2 cellular contexts compared by ENCODE assay signal in the genomic region with DNA sequence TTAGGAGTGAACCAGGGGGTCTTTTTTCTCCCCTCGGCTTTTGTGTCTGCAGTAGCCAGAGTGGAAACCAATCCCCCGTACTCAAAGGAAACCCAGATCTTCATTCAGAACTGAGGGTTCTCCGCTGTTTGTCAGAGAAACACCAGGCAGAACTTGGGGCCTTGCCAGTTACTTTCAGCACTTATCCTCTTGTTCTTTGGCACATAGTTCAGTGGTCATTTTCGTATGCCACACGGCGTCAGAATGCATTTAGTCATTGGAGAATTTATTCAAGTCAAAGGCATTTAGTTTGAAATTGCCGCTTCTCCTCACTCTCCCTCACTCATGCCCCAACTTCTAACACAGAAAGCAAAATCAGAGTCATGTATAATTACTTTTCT.
TF ChIP-seq lines count a peak whose summit lies in the region.

No MANE protein-coding gene starts in this region.

TF ChIP-seq in liver, 16 proteins besides CTCF, POLR2A, EP300 and RAD21 (continued from another document):
- TF ChIP-seq, protein P1, sequence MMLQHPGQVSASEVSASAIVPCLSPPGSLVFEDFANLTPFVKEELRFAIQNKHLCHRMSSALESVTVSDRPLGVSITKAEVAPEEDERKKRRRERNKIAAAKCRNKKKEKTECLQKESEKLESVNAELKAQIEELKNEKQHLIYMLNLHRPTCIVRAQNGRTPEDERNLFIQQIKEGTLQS (IDR thresholded peaks at IDR 0.05): no peak
- TF ChIP-seq HNF4A (conservative IDR thresholded peaks at IDR 0.05) (peak; percentile 48 to 79), JUND (IDR thresholded peaks at IDR 0.05) (no peak), YY1 (IDR thresholded peaks at IDR 0.05) (no peak), HNF4G (IDR thresholded peaks at IDR 0.05) (no peak), EGR1 (IDR thresholded peaks at IDR 0.05; ENCODE audit: low read depth in 2 of 2) (no peak), FOXA1 (IDR thresholded peaks at IDR 0.05) (no peak), FOXA2 (IDR thresholded peaks at IDR 0.05) (no peak)
- TF ChIP-seq, protein P2, sequence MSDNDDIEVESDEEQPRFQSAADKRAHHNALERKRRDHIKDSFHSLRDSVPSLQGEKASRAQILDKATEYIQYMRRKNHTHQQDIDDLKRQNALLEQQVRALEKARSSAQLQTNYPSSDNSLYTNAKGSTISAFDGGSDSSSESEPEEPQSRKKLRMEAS (IDR thresholded peaks at IDR 0.05): peak; percentile 0
- TF ChIP-seq, protein P3, sequence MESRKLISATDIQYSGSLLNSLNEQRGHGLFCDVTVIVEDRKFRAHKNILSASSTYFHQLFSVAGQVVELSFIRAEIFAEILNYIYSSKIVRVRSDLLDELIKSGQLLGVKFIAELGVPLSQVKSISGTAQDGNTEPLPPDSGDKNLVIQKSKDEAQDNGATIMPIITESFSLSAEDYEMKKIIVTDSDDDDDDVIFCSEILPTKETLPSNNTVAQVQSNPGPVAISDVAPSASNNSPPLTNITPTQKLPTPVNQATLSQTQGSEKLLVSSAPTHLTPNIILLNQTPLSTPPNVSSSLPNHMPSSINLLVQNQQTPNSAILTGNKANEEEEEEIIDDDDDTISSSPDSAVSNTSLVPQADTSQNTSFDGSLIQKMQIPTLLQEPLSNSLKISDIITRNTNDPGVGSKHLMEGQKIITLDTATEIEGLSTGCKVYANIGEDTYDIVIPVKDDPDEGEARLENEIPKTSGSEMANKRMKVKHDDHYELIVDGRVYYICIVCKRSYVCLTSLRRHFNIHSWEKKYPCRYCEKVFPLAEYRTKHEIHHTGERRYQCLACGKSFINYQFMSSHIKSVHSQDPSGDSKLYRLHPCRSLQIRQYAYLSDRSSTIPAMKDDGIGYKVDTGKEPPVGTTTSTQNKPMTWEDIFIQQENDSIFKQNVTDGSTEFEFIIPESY (IDR thresholded peaks at IDR 0.05): no peak

TF ChIP-seq in HepG2, 621 proteins besides CTCF, POLR2A, EP300 and RAD21 (continued from another document):
- TF ChIP-seq, protein P4, sequence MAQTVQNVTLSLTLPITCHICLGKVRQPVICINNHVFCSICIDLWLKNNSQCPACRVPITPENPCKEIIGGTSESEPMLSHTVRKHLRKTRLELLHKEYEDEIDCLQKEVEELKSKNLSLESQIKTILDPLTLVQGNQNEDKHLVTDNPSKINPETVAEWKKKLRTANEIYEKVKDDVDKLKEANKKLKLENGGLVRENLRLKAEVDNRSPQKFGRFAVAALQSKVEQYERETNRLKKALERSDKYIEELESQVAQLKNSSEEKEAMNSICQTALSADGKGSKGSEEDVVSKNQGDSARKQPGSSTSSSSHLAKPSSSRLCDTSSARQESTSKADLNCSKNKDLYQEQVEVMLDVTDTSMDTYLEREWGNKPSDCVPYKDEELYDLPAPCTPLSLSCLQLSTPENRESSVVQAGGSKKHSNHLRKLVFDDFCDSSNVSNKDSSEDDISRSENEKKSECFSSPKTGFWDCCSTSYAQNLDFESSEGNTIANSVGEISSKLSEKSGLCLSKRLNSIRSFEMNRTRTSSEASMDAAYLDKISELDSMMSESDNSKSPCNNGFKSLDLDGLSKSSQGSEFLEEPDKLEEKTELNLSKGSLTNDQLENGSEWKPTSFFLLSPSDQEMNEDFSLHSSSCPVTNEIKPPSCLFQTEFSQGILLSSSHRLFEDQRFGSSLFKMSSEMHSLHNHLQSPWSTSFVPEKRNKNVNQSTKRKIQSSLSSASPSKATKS (CRISPR knock-in tag; IDR thresholded peaks at IDR 0.05): no peak
- TF ChIP-seq HOXA3 (CRISPR knock-in tag; IDR thresholded peaks at IDR 0.05) (no peak), SP5 (CRISPR knock-in tag; IDR thresholded peaks at IDR 0.05; ENCODE audit: borderline replicate concordance, low read depth) (no peak)
